ENCODE assay signal across 1 cellular context in the genomic region with DNA sequence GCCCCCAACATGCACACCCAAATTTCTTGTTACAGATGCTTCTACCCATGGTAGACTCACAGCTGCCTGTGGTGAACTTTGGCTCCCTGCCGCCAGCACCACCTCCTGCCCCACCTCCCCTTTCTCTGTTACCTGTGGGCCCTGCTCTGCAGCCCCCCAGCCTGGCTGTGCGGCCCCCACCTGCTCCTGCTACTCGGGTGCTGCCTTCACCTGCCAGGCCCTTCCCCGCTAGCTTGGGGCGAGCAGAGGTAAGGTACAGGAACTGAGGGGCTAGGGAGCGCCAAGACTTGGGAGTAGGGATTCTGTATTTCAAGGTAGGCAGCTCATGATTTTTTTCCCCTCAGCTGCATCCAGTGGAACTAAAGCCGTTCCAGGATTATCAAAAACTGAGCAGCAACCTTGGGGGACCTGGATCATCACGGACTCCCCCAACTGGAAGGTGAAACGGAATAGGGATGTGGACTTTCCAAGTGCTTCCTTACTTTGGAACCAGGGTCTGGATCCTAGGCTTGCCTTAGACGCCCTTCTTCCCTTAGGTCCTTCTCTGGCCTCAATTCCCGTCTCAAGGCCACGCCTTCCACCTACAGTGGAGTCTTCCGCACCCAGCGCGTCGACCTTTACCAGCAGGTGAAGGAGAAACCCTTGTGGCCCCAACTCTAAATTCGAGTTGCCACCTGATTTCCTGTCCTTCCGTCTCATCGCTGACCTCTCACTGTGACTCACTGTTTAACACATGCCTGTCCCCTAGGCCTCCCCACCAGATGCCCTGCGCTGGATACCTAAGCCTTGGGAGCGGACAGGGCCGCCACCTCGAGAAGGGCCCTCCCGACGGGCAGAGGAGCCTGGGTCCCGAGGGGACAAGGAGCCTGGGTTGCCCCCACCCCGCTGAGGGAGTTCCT.
TF ChIP-seq lines count a peak whose summit lies in the region.

No MANE protein-coding gene starts in this region.

TF ChIP-seq in HepG2, 621 proteins besides CTCF, POLR2A, EP300 and RAD21 (continued from another document):
- TF ChIP-seq HNF4A (CRISPR knock-in tag; IDR thresholded peaks at IDR 0.05) (0 out of 2 replicates have a peak, but pooled peaks have one; percentile 9), MEF2D (CRISPR knock-in tag; IDR thresholded peaks at IDR 0.05) (no peak), ZFX (CRISPR knock-in tag; IDR thresholded peaks at IDR 0.05; ENCODE audit: low read depth) (no peak), SRSF9 (IDR thresholded peaks at IDR 0.05; ENCODE audit: borderline replicate concordance, insufficient read depth, low read depth, low read length, poor library complexity, severe bottlenecking) (no peak), CEBPB (IDR thresholded peaks at IDR 0.05; ENCODE audit: borderline replicate concordance, low read depth, low read length) (no peak), ZNF333 (CRISPR knock-in tag; IDR thresholded peaks at IDR 0.05; ENCODE audit: borderline replicate concordance) (no peak), ZSCAN30 (CRISPR knock-in tag; IDR thresholded peaks at IDR 0.05) (no peak), ZNF569 (CRISPR knock-in tag; IDR thresholded peaks at IDR 0.05; ENCODE audit: borderline replicate concordance) (no peak), FOXJ3 (CRISPR knock-in tag; IDR thresholded peaks at IDR 0.05; ENCODE audit: borderline replicate concordance) (no peak), ZSCAN9 (CRISPR knock-in tag; IDR thresholded peaks at IDR 0.05; ENCODE audit: borderline replicate concordance) (no peak), ATF7 (IDR thresholded peaks at IDR 0.05) (no peak), ATF7 (CRISPR knock-in tag; IDR thresholded peaks at IDR 0.05) (no peak), HNRNPH1 (optimal IDR thresholded peaks at IDR 0.05; ENCODE audit: low read depth, low read length) (no peak), ZNF552 (CRISPR knock-in tag; IDR thresholded peaks at IDR 0.05; ENCODE audit: borderline replicate concordance) (no peak)
- TF ChIP-seq, protein P1, sequence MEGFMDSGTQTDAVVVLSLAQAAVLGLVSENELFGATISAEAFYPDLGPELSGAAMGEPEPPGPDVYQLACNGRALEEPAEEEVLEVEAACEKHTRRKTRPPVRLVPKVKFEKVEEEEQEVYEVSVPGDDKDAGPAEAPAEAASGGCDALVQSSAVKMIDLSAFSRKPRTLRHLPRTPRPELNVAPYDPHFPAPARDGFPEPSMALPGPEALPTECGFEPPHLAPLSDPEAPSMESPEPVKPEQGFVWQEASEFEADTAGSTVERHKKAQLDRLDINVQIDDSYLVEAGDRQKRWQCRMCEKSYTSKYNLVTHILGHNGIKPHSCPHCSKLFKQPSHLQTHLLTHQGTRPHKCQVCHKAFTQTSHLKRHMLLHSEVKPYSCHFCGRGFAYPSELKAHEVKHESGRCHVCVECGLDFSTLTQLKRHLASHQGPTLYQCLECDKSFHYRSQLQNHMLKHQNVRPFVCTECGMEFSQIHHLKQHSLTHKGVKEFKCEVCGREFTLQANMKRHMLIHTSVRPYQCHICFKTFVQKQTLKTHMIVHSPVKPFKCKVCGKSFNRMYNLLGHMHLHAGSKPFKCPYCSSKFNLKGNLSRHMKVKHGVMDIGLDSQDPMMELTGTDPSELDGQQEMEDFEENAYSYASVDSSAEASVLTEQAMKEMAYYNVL (CRISPR knock-in tag; IDR thresholded peaks at IDR 0.05; ENCODE audit: borderline replicate concordance): no peak
- TF ChIP-seq, protein P2, sequence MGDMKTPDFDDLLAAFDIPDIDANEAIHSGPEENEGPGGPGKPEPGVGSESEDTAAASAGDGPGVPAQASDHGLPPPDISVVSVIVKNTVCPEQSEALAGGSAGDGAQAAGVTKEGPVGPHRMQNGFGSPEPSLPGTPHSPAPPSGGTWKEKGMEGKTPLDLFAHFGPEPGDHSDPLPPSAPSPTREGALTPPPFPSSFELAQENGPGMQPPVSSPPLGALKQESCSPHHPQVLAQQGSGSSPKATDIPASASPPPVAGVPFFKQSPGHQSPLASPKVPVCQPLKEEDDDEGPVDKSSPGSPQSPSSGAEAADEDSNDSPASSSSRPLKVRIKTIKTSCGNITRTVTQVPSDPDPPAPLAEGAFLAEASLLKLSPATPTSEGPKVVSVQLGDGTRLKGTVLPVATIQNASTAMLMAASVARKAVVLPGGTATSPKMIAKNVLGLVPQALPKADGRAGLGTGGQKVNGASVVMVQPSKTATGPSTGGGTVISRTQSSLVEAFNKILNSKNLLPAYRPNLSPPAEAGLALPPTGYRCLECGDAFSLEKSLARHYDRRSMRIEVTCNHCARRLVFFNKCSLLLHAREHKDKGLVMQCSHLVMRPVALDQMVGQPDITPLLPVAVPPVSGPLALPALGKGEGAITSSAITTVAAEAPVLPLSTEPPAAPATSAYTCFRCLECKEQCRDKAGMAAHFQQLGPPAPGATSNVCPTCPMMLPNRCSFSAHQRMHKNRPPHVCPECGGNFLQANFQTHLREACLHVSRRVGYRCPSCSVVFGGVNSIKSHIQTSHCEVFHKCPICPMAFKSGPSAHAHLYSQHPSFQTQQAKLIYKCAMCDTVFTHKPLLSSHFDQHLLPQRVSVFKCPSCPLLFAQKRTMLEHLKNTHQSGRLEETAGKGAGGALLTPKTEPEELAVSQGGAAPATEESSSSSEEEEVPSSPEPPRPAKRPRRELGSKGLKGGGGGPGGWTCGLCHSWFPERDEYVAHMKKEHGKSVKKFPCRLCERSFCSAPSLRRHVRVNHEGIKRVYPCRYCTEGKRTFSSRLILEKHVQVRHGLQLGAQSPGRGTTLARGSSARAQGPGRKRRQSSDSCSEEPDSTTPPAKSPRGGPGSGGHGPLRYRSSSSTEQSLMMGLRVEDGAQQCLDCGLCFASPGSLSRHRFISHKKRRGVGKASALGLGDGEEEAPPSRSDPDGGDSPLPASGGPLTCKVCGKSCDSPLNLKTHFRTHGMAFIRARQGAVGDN (CRISPR knock-in tag; IDR thresholded peaks at IDR 0.05): peak; percentile 39
- TF ChIP-seq, protein P3, sequence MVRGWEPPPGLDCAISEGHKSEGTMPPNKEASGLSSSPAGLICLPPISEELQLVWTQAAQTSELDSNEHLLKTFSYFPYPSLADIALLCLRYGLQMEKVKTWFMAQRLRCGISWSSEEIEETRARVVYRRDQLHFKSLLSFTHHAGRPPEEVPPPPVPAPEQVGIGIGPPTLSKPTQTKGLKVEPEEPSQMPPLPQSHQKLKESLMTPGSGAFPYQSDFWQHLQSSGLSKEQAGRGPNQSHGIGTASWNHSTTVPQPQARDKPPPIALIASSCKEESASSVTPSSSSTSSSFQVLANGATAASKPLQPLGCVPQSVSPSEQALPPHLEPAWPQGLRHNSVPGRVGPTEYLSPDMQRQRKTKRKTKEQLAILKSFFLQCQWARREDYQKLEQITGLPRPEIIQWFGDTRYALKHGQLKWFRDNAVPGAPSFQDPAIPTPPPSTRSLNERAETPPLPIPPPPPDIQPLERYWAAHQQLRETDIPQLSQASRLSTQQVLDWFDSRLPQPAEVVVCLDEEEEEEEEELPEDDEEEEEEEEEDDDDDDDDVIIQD (CRISPR knock-in tag; IDR thresholded peaks at IDR 0.05; ENCODE audit: low read depth): no peak
- TF ChIP-seq, protein P4, sequence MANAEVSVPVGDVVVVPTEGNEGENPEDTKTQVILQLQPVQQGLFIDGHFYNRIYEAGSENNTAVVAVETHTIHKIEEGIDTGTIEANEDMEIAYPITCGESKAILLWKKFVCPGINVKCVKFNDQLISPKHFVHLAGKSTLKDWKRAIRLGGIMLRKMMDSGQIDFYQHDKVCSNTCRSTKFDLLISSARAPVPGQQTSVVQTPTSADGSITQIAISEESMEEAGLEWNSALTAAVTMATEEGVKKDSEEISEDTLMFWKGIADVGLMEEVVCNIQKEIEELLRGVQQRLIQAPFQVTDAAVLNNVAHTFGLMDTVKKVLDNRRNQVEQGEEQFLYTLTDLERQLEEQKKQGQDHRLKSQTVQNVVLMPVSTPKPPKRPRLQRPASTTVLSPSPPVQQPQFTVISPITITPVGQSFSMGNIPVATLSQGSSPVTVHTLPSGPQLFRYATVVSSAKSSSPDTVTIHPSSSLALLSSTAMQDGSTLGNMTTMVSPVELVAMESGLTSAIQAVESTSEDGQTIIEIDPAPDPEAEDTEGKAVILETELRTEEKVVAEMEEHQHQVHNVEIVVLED (CRISPR knock-in tag; IDR thresholded peaks at IDR 0.05; ENCODE audit: borderline replicate concordance): no peak
- TF ChIP-seq, protein P5, sequence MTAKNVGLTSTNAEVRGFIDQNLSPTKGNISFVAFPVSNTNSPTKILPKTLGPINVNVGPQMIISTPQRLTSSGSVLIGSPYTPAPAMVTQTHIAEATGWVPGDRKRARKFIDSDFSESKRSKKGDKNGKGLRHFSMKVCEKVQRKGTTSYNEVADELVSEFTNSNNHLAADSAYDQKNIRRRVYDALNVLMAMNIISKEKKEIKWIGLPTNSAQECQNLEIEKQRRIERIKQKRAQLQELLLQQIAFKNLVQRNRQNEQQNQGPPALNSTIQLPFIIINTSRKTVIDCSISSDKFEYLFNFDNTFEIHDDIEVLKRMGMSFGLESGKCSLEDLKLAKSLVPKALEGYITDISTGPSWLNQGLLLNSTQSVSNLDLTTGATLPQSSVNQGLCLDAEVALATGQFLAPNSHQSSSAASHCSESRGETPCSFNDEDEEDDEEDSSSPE (CRISPR knock-in tag; IDR thresholded peaks at IDR 0.05): no peak
TF ChIP-seq in HepG2: peak in this region for 11.
